8 cellular contexts compared by ENCODE assay signal in the genomic region with DNA sequence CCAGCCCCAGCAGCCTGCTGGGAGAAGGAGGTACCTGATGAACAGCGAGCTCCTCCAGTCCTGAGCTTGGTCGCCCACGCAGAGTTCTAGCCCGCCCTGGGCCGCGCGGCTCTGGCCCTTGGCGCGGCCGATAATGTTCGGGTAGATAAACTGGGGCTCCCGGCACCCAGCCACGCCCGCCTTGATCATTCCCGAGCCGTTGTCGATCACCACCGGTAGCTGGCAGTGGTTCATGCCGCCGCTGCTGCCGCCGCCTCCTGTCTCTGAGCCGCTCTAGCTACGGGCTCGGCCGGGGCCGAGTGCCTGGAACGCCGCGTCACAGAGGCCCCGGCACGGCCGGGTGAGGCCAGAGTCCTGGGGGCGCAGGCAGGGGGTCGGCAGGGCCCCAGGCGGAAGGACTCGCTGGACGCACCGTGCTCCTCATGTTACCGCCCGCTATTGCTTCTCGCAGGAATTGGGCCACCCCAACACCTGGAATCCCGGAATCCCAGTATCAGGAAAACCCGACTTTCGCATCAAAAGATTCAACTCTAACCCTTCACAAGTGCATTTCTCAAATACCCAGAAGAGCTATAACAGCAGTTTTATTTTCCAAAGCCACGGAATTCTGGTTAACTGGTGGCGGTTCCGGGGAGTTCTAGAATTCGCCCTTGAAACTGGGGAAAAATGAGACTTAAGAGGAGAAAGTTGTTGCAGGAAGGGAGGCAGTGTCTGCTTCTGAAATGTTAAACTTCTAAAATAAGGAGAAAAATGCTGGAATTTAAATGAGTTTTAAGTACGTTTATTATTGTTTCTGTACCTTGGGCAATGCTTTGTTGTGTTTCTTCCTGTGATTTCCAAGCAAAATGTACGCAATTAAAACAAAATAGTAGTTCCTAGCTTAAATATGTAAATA. TPM values are rescaled to one million over a fixed set of nuclear protein-coding genes. Genes with fewer than 3 reads are reported as not detected.
DNase-seq lines count a peak whose midpoint lies in the region; ATAC-seq and TF ChIP-seq lines count a peak whose summit lies in the region.

A gene (minus strand): TSS at position 275 of the 895 bp plus-strand sequence. CDS start 41 bp downstream, at position 234.

- CTCF ChIA-PET in activated naive CD4-positive, alpha-beta T cell treated with anti-CD3 and anti-CD28 coated beads for 36 hours (lab: Charles Lee) = interaction anchor here (0.6 to 1.2 kb wide), 5 partner anchors 16 to 642 kb away, joined by 3 to 5 read pairs (median 3); no protein-coding TSS in a partner anchor

- H2AK5ac ChIP-seq in neuronal stem cell (ENCODE audit: low read depth, low read length) = no peak within 1 kb of the TSS

- H3K4me3 ChIP-seq in AG10803 (ENCODE audit: low read length) = peak within 1 kb of the TSS; percentile 57
- H3K4me3 ChIP-seq in RWPE2 (ENCODE audit: severe bottlenecking) = peak within 1 kb of the TSS; percentile 62
- H3K4me3 ChIP-seq in neuronal stem cell (ENCODE audit: low read length in 2 of 2) = peak within 1 kb of the TSS; percentile 21 to 81
- peak within 1 kb of the TSS; percentile 70 to 86 for H3K4me3 ChIP-seq in testis

- peak within 1 kb of the TSS; percentile 44 for H3K9ac ChIP-seq in neuronal stem cell (ENCODE audit: low read depth, low read length, poor library complexity)

- no peak within 1 kb of the TSS for H2BK15ac ChIP-seq in neuronal stem cell (ENCODE audit: low read length)

- H3K23ac ChIP-seq in neuronal stem cell (ENCODE audit: low read depth, low read length, poor library complexity) = peak within 1 kb of the TSS; percentile 73

- H3K27me3 ChIP-seq in RWPE2 (ENCODE audit: insufficient read depth, poor library complexity, severe bottlenecking) = no peaks in the 10 kb centered on the region
- no peaks in the 10 kb centered on the region for H3K27me3 ChIP-seq in neuronal stem cell (ENCODE audit: control insufficient read depth in 3 of 3, insufficient read depth in 3 of 3, low read depth in 1 of 3, low read length in 3 of 3)
- no peaks in the 10 kb centered on the region for H3K27me3 ChIP-seq in testis

- H2BK5ac ChIP-seq in neuronal stem cell (ENCODE audit: low read length) = no peak within 1 kb of the TSS

- H3K27ac ChIP-seq in RWPE2 (ENCODE audit: poor library complexity, severe bottlenecking) = peak within 1 kb of the TSS; percentile 76
- H3K27ac ChIP-seq in neuronal stem cell (replicated peaks; ENCODE audit: low read length) = peak within 1 kb of the TSS; percentile 73
- peak within 1 kb of the TSS; percentile 93 to 94 for H3K27ac ChIP-seq in testis

- TF ChIP-seq POLR2A in testis (IDR thresholded peaks at IDR 0.05) = no peak

- H3K9me3 ChIP-seq in RWPE2 (ENCODE audit: severe bottlenecking) = no peaks in the 10 kb centered on the region
- H3K9me3 ChIP-seq in neuronal stem cell (replicated peaks in 1 of 2; ENCODE audit: control insufficient read depth in 2 of 2, insufficient read depth in 1 of 2, low read depth in 1 of 2, low read length in 2 of 2) = no peaks in the 10 kb centered on the region
- no peaks in the 10 kb centered on the region for H3K9me3 ChIP-seq in testis

- no CpG with 5 or more reads among the region's 51 CpGs for WGBS in neuronal stem cell (ENCODE audit: extremely low coverage in 2 of 2, insufficient read length in 2 of 2, insufficient replicate concordance in 1 of 2), 2 donors
- WGBS in testis, 2 donors = 2 to 3% methylated on average over 16 to 21 of the region's 51 CpGs

- no peak within 1 kb of the TSS for H4K8ac ChIP-seq in neuronal stem cell (ENCODE audit: low read depth, low read length)

- peak within 1 kb of the TSS; percentile 80 for H3K18ac ChIP-seq in neuronal stem cell (ENCODE audit: low read length)

- H3K36me3 ChIP-seq in RWPE2 (ENCODE audit: low read depth) = peaks cover 7% of the 10 kb centered on the region
- H3K36me3 ChIP-seq in neuronal stem cell (replicated peaks in 1 of 2; ENCODE audit: control insufficient read depth in 2 of 2, insufficient read depth in 2 of 2, low read length in 2 of 2) = peaks cover 2 to 5% of the 10 kb centered on the region in 2 donors
- H3K36me3 ChIP-seq in testis (ENCODE audit: low read depth, missing control alignments) = no peaks in the 10 kb centered on the region

- H3K4me1 ChIP-seq in RWPE2 (ENCODE audit: insufficient read depth, poor library complexity, severe bottlenecking) = peaks cover 5% of the 10 kb centered on the region
- H3K4me1 ChIP-seq in neuronal stem cell (ENCODE audit: control insufficient read depth in 2 of 2, insufficient read depth in 1 of 2, low read depth in 1 of 2, low read length in 2 of 2) = peaks cover 2 to 6% of the 10 kb centered on the region in 2 donors
- H3K4me1 ChIP-seq in testis = peaks cover 5% of the 10 kb centered on the region

- TF ChIP-seq CTCF in AG10803 (conservative IDR thresholded peaks at IDR 0.05; ENCODE audit: low read length) = no peak
- TF ChIP-seq CTCF in RWPE2 (IDR thresholded peaks at IDR 0.05; ENCODE audit: poor library complexity, severe bottlenecking) = no peak
- no peak for TF ChIP-seq CTCF in testis (IDR thresholded peaks at IDR 0.05)

- peaks cover 3% of the 10 kb centered on the region for H3K36me3 Mint-ChIP-seq in activated naive CD4-positive, alpha-beta T cell treated with anti-CD3 and anti-CD28 coated beads for 36 hours (ENCODE audit: low read depth)

- ATAC-seq in GM19324 (IDR thresholded peaks at IDR 0.05; ENCODE audit: low FRiP score, unreplicated experiment) (peak; percentile 22), HG03565 (IDR thresholded peaks at IDR 0.05; ENCODE audit: unreplicated experiment) (peak; percentile 24), RWPE2 (ENCODE audit: low read depth) (peak; percentile 32)

- no peak within 1 kb of the TSS for H4K91ac ChIP-seq in neuronal stem cell (ENCODE audit: low read depth, low read length, poor library complexity)

- H3K4me1 Mint-ChIP-seq in activated naive CD4-positive, alpha-beta T cell treated with anti-CD3 and anti-CD28 coated beads for 36 hours (ENCODE audit: low read depth) = peaks cover 19% of the 10 kb centered on the region

- peak within 1 kb of the TSS; percentile 69 for H3K4me2 ChIP-seq in neuronal stem cell (ENCODE audit: insufficient read depth, low read length, poor library complexity, severe bottlenecking)

- H3K27me3 Mint-ChIP-seq in activated naive CD4-positive, alpha-beta T cell treated with anti-CD3 and anti-CD28 coated beads for 36 hours (ENCODE audit: low read depth) = no peaks in the 10 kb centered on the region

- DNase-seq in AG10803 (ENCODE audit: low read depth) = peak; percentile 73
- DNase-seq in RWPE2 (ENCODE audit: low spot score) = peak; percentile 73
- peak; percentile 63 for DNase-seq in activated naive CD4-positive, alpha-beta T cell treated with anti-CD3 and anti-CD28 coated beads for 36 hours
- DNase-seq in globus pallidus (ENCODE audit: low spot score) = peak; percentile 61
- peak; percentile 78 for DNase-seq in neuronal stem cell (ENCODE audit: low spot score)
- peak; percentile 75 for DNase-seq in testis

- peak within 1 kb of the TSS; percentile 85 for H3K4me3 Mint-ChIP-seq in activated naive CD4-positive, alpha-beta T cell treated with anti-CD3 and anti-CD28 coated beads for 36 hours

- peak within 1 kb of the TSS; percentile 46 for H3K27ac Mint-ChIP-seq in activated naive CD4-positive, alpha-beta T cell treated with anti-CD3 and anti-CD28 coated beads for 36 hours

- no peak within 1 kb of the TSS for H3K4ac ChIP-seq in neuronal stem cell (ENCODE audit: low read length)

- no peak within 1 kb of the TSS for H2BK12ac ChIP-seq in neuronal stem cell (ENCODE audit: low read length)

- H3K79me1 ChIP-seq in neuronal stem cell (ENCODE audit: low read depth, low read length) = peaks cover 3% of the 10 kb centered on the region

- H3K9me3 Mint-ChIP-seq in activated naive CD4-positive, alpha-beta T cell treated with anti-CD3 and anti-CD28 coated beads for 36 hours = no peaks in the 10 kb centered on the region

- H2AFZ ChIP-seq in neuronal stem cell (ENCODE audit: low read length) = peak within 1 kb of the TSS; percentile 90

- H2BK120ac ChIP-seq in neuronal stem cell (ENCODE audit: low read depth, low read length) = no peak within 1 kb of the TSS

- intact Hi-C loops in activated naive CD4-positive, alpha-beta T cell treated with anti-CD3 and anti-CD28 coated beads for 36 hours (cut with micrococcal nuclease) = loop anchor here (10.0 kb wide), 2 partner anchors 925 to 1495 kb away; no protein-coding TSS in a partner anchor
- intact Hi-C loops in testis (cut with DNase I; ENCODE audit: low total_unique reads) = no loop called here

- no peak within 1 kb of the TSS for H3K14ac ChIP-seq in neuronal stem cell (ENCODE audit: low read length)

RNA-seq across cellular contexts. Expression of the gene that starts here (rescaled TPM):
- under 1 TPM in 1 of 2 experiments, not detected in 1; 0.30 TPM for total RNA-seq in activated naive CD4-positive, alpha-beta T cell treated with anti-CD3 and anti-CD28 coated beads for 36 hours
- 0.38 TPM for polyA plus RNA-seq in neuronal stem cell (2013, experiment 1 of 2)
- polyA plus RNA-seq in neuronal stem cell (2013, experiment 2 of 2) = 0.44 TPM
- 10 to 100 TPM; 26.7 to 47.4 TPM for total RNA-seq in testis
- 104 TPM for polyA plus RNA-seq in testis (ENCODE audit: insufficient read depth, low read depth, low replicate concordance)

Comparison
In these comparisons a context has a peak if more than half of its experiments do, and no peak if none do; other contexts are left out.
1. Peak in every context shown above with its lines: DNase-seq, ATAC-seq, H3K4me3 ChIP-seq and H3K27ac ChIP-seq.
2. RNA of the gene that starts here (total RNA-seq): 26.7 to 47.4 TPM in testis; 0.30 TPM in activated naive CD4-positive, alpha-beta T cell treated with anti-CD3 and anti-CD28 coated beads for 36 hours; every median in the first group is over 10 times any median in the second.
3. Peak in DNase-seq in activated naive CD4-positive, alpha-beta T cell treated with anti-CD3 and anti-CD28 coated beads for 36 hours; RNA of the gene not detected or under 1 TPM.